13 cellular contexts compared by ENCODE assay signal in the genomic region with DNA sequence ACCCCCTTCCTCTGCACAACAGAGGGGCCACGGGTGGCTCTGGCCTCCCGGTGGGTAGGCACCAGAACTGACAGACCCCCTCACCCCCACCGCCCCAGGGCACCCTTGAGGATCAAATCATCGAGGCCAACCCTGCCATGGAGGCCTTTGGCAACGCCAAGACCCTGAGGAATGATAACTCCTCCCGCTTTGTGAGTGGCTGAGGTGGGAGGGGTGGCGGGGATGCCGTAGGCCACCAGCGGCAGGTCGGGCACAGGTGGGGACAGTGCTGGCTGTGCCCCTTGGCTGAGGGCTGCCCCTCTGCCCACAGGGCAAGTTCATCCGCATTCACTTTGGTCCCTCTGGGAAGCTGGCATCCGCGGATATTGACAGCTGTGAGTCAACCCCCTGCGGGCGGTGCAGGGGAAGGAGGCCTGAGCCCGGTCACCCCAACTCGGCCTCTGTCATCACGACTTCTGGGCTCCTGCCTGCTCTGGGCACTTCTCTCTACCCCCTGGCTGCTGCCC. TPM values are rescaled to one million over a fixed set of nuclear protein-coding genes. Genes with fewer than 3 reads are reported as not detected.
DNase-seq lines count a peak whose midpoint lies in the region; TF ChIP-seq lines count a peak whose summit lies in the region.
"Had no signal": no experiment of that assay in that cellular context is flagged by ENCODE, and none has a peak within 500 bp of the region (broad histone marks: within the 10 kb centered on the region; RNA-seq: fewer than 3 reads in every experiment).

No MANE protein-coding gene starts in this region.

- H3K27ac Mint-ChIP-seq in endothelial cell (ENCODE audit: unreplicated experiment) = peak overlapping the region; percentile 88
- peak overlapping the region; percentile 13 for H3K27ac Mint-ChIP-seq in neural crest cell (ENCODE audit: unreplicated experiment)

- H3K36me3 Mint-ChIP-seq in endothelial cell (ENCODE audit: low read depth, unreplicated experiment) = peaks cover 7% of the 10 kb centered on the region
- H3K36me3 Mint-ChIP-seq in neural crest cell (ENCODE audit: low read depth) = peaks cover 3% of the 10 kb centered on the region
- H3K36me3 Mint-ChIP-seq: naive B cell had no signal

- H3K4me3 Mint-ChIP-seq in endothelial cell (ENCODE audit: unreplicated experiment) (peak overlapping the region; percentile 33), neural crest cell (no peak overlapping the region)

- H3K27me3 Mint-ChIP-seq in endothelial cell (ENCODE audit: unreplicated experiment) (peaks cover 14% of the 10 kb centered on the region), neural crest cell (ENCODE audit: low read depth) (peaks cover 32% of the 10 kb centered on the region)

- H3K9me3 Mint-ChIP-seq in endothelial cell (ENCODE audit: unreplicated experiment) (no peaks in the 10 kb centered on the region), neural crest cell (no peaks in the 10 kb centered on the region)
- H3K9me3 Mint-ChIP-seq: naive B cell had no signal

- TF ChIP-seq CTCF in endothelial cell (IDR thresholded peaks at IDR 0.05; ENCODE audit: unreplicated experiment) (no peak), neural crest cell (conservative IDR thresholded peaks at IDR 0.05) (no peak)

- DNase-seq in COLO668 (lab: John Stamatoyannopoulos, UW; ENCODE audit: unreplicated experiment) = peak; percentile 18
- DNase-seq in M059J (ENCODE audit: low read depth) = peak; percentile 82
- no peak for DNase-seq in endothelial cell (ENCODE audit: low spot score)
- no peak for DNase-seq in neural crest cell (ENCODE audit: low read depth, low spot score)
- DNase-seq in occipital lobe (lab: John Stamatoyannopoulos, UW) = no peak
- no peak for DNase-seq in SW480 (ENCODE audit: low spot score)
- DNase-seq in NCI-H187 (lab: John Stamatoyannopoulos, UW) = no peak
- no peak for DNase-seq in NCI-H1417 treated with DMSO at 0.1 percent for 48 hours (lab: John Stamatoyannopoulos, UW)
- DNase-seq: activated CD4-positive, alpha-beta T cell treated with anti-CD3 and anti-CD28 coated beads for 4 hours; caudate nucleus; DMS53; naive B cell; NCI-H2171 treated with DMSO at 0.1 percent for 48 hours had no signal

- H3K4me1 Mint-ChIP-seq in endothelial cell (ENCODE audit: unreplicated experiment) (peaks cover 23% of the 10 kb centered on the region), neural crest cell (peaks cover 16% of the 10 kb centered on the region)

RNA-seq across cellular contexts. Expression of gene MYH7B, which starts 29.1 kb away (rescaled TPM):
- 0.05 TPM in 1 of 2 replicates, not detected in the other for total RNA-seq in M059J (2014; rRNA removed; shearing (Covaris generic))
- total RNA-seq in endothelial cell (ENCODE audit: unreplicated experiment) (0.51 TPM), neural crest cell (0.55 and 0.77 TPM in 2 replicates), occipital lobe (under 0.01 TPM)

RNA-seq across cellular contexts. Expression of gene GSS, which starts 29.2 kb away (rescaled TPM):
- 112 and 121 TPM in 2 replicates for total RNA-seq in M059J (2014; rRNA removed; shearing (Covaris generic))
- total RNA-seq in endothelial cell (ENCODE audit: unreplicated experiment) (48.3 TPM), neural crest cell (78.8 and 84.5 TPM in 2 replicates), occipital lobe (41.5 TPM)

Comparison
In these comparisons a context has a peak if more than half of its experiments do, and no peak if none do; other contexts are left out.
1. DNase-seq: peak in COLO668 (single experiment) and M059J (single experiment); none in endothelial cell (single experiment), neural crest cell (single experiment), occipital lobe (single experiment), SW480 (single experiment), NCI-H187 (0 of 2) and NCI-H1417 treated with DMSO at 0.1 percent for 48 hours (single experiment).